Comparison of ENCODE assay signal across 1 cellular context in genomic region chr10:74179124-74179710, GRCh38.
TF ChIP-seq lines count a peak whose summit lies in the region.

No MANE protein-coding gene starts in this region.

TF ChIP-seq in K562, 482 proteins besides CTCF, POLR2A, EP300 and RAD21 (continues in another document):
- TF ChIP-seq DDX20 (tag; IDR thresholded peaks at IDR 0.05; ENCODE audit: low read depth) (peak; percentile 95), BCOR (IDR thresholded peaks at IDR 0.05) (no peak), ZNF445 (CRISPR knock-in tag; IDR thresholded peaks at IDR 0.05; ENCODE audit: low read depth) (peak; percentile 76; the same call in 1 of the 2 replicates), POLR2AphosphoS2 (IDR thresholded peaks at IDR 0.05; ENCODE audit: low read length) (no peak), HMBOX1 (IDR thresholded peaks at IDR 0.05) (peak; percentile 29; the same call in 1 of the 2 replicates), ELF4 (CRISPR knock-in tag; IDR thresholded peaks at IDR 0.05) (0 out of 2 replicates have a peak, but pooled peaks have one; percentile 35), PPARD (CRISPR knock-in tag; IDR thresholded peaks at IDR 0.05) (0 out of 2 replicates have a peak, but pooled peaks have one; percentile 52), ZNF407 (IDR thresholded peaks at IDR 0.05; ENCODE audit: low read depth) (no peak), TAF9B (IDR thresholded peaks at IDR 0.05; ENCODE audit: partially characterized antibody) (no peak), SRF (CRISPR knock-in tag; IDR thresholded peaks at IDR 0.05) (no peak), BCL6 (CRISPR knock-in tag; IDR thresholded peaks at IDR 0.05) (peak; percentile 89), THAP12 (CRISPR knock-in tag; IDR thresholded peaks at IDR 0.05) (no peak), ARID2 (IDR thresholded peaks at IDR 0.05) (no peak), ZNF696 (CRISPR knock-in tag; conservative IDR thresholded peaks at IDR 0.05) (0 out of 2 replicates have a peak, but pooled peaks have one; percentile 65), MAZ (CRISPR knock-in tag; conservative IDR thresholded peaks at IDR 0.05 in 1 of 2, IDR thresholded peaks at IDR 0.05 in 1 of 2) (peak in 1 of 2 experiments; percentile 77; a peak in 2 of 4 replicates), HSF4 (CRISPR knock-in tag; IDR thresholded peaks at IDR 0.05; ENCODE audit: borderline replicate concordance) (peak; percentile 81; the same call in 1 of the 2 replicates), TAF7 (tag; IDR thresholded peaks at IDR 0.05) (peak; percentile 70), TSHZ1 (CRISPR knock-in tag; IDR thresholded peaks at IDR 0.05) (peak; percentile 87), KLF6 (CRISPR knock-in tag; IDR thresholded peaks at IDR 0.05; ENCODE audit: borderline replicate concordance) (peak; percentile 95), ZNF76 (CRISPR knock-in tag; IDR thresholded peaks at IDR 0.05; ENCODE audit: borderline replicate concordance) (peak; percentile 81; the same call in 1 of the 2 replicates), GATAD2A (IDR thresholded peaks at IDR 0.05) (peak; percentile 70; the same call in 1 of the 2 replicates), KLF13 (tag; IDR thresholded peaks at IDR 0.05; ENCODE audit: borderline replicate concordance, low read depth) (peak; percentile 81; the same call in 1 of the 2 replicates), ETS2 (tag; IDR thresholded peaks at IDR 0.05; ENCODE audit: borderline replicate concordance, poor library complexity, severe bottlenecking) (peak; percentile 44), TCF3 (CRISPR knock-in tag; IDR thresholded peaks at IDR 0.05) (no peak), NFIX (CRISPR knock-in tag; IDR thresholded peaks at IDR 0.05; ENCODE audit: low read depth) (peak; percentile 32; the same call in 1 of the 2 replicates), ZNF740 (CRISPR knock-in tag; IDR thresholded peaks at IDR 0.05) (no peak), ZNF740 (tag; IDR thresholded peaks at IDR 0.05) (peak in 1 of 2 experiments; percentile 95; a peak in 2 of 4 replicates)
- TF ChIP-seq, protein P1, sequence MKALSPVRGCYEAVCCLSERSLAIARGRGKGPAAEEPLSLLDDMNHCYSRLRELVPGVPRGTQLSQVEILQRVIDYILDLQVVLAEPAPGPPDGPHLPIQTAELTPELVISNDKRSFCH (CRISPR knock-in tag; IDR thresholded peaks at IDR 0.05) = peak; percentile 80
- TF ChIP-seq, protein P1 (tag; IDR thresholded peaks at IDR 0.05) = peak; percentile 99
- TF ChIP-seq, protein P2, sequence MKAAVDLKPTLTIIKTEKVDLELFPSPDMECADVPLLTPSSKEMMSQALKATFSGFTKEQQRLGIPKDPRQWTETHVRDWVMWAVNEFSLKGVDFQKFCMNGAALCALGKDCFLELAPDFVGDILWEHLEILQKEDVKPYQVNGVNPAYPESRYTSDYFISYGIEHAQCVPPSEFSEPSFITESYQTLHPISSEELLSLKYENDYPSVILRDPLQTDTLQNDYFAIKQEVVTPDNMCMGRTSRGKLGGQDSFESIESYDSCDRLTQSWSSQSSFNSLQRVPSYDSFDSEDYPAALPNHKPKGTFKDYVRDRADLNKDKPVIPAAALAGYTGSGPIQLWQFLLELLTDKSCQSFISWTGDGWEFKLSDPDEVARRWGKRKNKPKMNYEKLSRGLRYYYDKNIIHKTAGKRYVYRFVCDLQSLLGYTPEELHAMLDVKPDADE (conservative IDR thresholded peaks at IDR 0.05; ENCODE audit: control insufficient read depth, low read depth, low read length) = no peak
- TF ChIP-seq, protein P3, sequence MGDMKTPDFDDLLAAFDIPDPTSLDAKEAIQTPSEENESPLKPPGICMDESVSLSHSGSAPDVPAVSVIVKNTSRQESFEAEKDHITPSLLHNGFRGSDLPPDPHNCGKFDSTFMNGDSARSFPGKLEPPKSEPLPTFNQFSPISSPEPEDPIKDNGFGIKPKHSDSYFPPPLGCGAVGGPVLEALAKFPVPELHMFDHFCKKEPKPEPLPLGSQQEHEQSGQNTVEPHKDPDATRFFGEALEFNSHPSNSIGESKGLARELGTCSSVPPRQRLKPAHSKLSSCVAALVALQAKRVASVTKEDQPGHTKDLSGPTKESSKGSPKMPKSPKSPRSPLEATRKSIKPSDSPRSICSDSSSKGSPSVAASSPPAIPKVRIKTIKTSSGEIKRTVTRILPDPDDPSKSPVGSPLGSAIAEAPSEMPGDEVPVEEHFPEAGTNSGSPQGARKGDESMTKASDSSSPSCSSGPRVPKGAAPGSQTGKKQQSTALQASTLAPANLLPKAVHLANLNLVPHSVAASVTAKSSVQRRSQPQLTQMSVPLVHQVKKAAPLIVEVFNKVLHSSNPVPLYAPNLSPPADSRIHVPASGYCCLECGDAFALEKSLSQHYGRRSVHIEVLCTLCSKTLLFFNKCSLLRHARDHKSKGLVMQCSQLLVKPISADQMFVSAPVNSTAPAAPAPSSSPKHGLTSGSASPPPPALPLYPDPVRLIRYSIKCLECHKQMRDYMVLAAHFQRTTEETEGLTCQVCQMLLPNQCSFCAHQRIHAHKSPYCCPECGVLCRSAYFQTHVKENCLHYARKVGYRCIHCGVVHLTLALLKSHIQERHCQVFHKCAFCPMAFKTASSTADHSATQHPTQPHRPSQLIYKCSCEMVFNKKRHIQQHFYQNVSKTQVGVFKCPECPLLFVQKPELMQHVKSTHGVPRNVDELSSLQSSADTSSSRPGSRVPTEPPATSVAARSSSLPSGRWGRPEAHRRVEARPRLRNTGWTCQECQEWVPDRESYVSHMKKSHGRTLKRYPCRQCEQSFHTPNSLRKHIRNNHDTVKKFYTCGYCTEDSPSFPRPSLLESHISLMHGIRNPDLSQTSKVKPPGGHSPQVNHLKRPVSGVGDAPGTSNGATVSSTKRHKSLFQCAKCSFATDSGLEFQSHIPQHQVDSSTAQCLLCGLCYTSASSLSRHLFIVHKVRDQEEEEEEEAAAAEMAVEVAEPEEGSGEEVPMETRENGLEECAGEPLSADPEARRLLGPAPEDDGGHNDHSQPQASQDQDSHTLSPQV (IDR thresholded peaks at IDR 0.05) = peak; percentile 100
- TF ChIP-seq, protein P4, sequence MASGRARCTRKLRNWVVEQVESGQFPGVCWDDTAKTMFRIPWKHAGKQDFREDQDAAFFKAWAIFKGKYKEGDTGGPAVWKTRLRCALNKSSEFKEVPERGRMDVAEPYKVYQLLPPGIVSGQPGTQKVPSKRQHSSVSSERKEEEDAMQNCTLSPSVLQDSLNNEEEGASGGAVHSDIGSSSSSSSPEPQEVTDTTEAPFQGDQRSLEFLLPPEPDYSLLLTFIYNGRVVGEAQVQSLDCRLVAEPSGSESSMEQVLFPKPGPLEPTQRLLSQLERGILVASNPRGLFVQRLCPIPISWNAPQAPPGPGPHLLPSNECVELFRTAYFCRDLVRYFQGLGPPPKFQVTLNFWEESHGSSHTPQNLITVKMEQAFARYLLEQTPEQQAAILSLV (tag; IDR thresholded peaks at IDR 0.05) = peak; percentile 96
